13 cellular contexts compared by ENCODE assay signal in genomic region chr13:110187501-110188161, GRCh38.
A peak's percentile ranks its signal among the peaks of the same experiment; 100 is the strongest.
DNase-seq lines count a peak whose midpoint lies in the region; ATAC-seq and TF ChIP-seq lines count a peak whose summit lies in the region.
"Had no signal": no experiment of that assay in that cellular context is flagged by ENCODE, and none has a peak within 500 bp of the region (broad histone marks: within the 10 kb centered on the region; RNA-seq: fewer than 3 reads in every experiment).

No MANE protein-coding gene starts in this region.

- no peak overlapping the region for H2BK15ac ChIP-seq in IMR-90 (ENCODE audit: low read depth, low read length)

- CTCF ChIA-PET in IMR-90 (lab: Yijun Ruan, JAX): no interaction called here

- no peak overlapping the region for H4K5ac ChIP-seq in IMR-90 (ENCODE audit: low read depth, low read length)

- TF ChIP-seq POLR2A in IMR-90 (IDR thresholded peaks at IDR 0.05; ENCODE audit: low read depth, low read length): no peak

- H3K27me3 Mint-ChIP-seq in endothelial cell (ENCODE audit: unreplicated experiment): peaks cover 21% of the 10 kb centered on the region

- ATAC-seq in IMR-90 (ENCODE audit: low read depth) (peak; percentile 67), GM21515 (IDR thresholded peaks at IDR 0.05; ENCODE audit: unreplicated experiment) (no peak)
- ATAC-seq: lower lobe of right lung had no signal

- peaks cover 70% of the 10 kb centered on the region for H3K36me3 ChIP-seq in IMR-90 (ENCODE audit: control insufficient read depth, insufficient read depth, low read length)

- H3K4ac ChIP-seq in IMR-90 (ENCODE audit: low read depth, low read length): no peak overlapping the region

- H2BK5ac ChIP-seq in IMR-90 (ENCODE audit: low read depth, low read length, poor library complexity, severe bottlenecking): no peak overlapping the region

- no peaks in the 10 kb centered on the region for H3K9me3 ChIP-seq in IMR-90 (ENCODE audit: control insufficient read depth, insufficient read depth, low read length)
- H3K9me3 ChIP-seq: lower lobe of right lung had no signal

- DNase-seq in A172 (ENCODE audit: low spot score): peak; percentile 70
- DNase-seq in IMR-90: peak; percentile 78
- DNase-seq in endothelial cell (ENCODE audit: low spot score): no peak
- peak; percentile 29 to 56 for DNase-seq in lung microvascular endothelial cell (ENCODE audit: low read depth in 2 of 2)
- no peak for DNase-seq in SK-N-DZ (ENCODE audit: low spot score)
- DNase-seq in GM13976 (ENCODE audit: low spot score): no peak
- no peak for DNase-seq in cortex of kidney (lab: John Stamatoyannopoulos, UW)
- DNase-seq: activated T-cell treated with anti-CD3 and anti-CD28 coated beads, Interleukin-2, amount 50 U/mL, for 24 hours; effector memory CD4-positive, alpha-beta T cell; lower lobe of right lung; NCI-H82; trophoblast cell had no signal

- peaks cover 12% of the 10 kb centered on the region for H3K4me1 ChIP-seq in IMR-90 (ENCODE audit: control insufficient read depth, insufficient read depth, low read length)

- H4K91ac ChIP-seq in IMR-90 (ENCODE audit: insufficient read depth, low read depth, low read length): no peak overlapping the region

- no peak overlapping the region for H2AFZ ChIP-seq in IMR-90 (replicated peaks; ENCODE audit: low read length, poor library complexity)

- peaks cover 29% of the 10 kb centered on the region for H3K4me1 Mint-ChIP-seq in endothelial cell (ENCODE audit: unreplicated experiment)

- H3K27ac ChIP-seq in IMR-90 (ENCODE audit: insufficient read depth, low read length): no peak overlapping the region
- H3K27ac ChIP-seq: lower lobe of right lung had no signal

- H2BK120ac ChIP-seq in IMR-90 (ENCODE audit: low read depth, low read length): no peak overlapping the region

- WGBS in IMR-90 (ENCODE audit: extremely low coverage in 2 of 2, insufficient read length in 1 of 2), 2 experiments: 60% methylated on average over 1 of the region's 5 CpGs; no CpG with 5 or more reads in 1 of the 2 experiments

- H2AK5ac ChIP-seq in IMR-90 (ENCODE audit: low read depth, low read length): no peak overlapping the region

- H3K56ac ChIP-seq in IMR-90 (ENCODE audit: extremely low read depth, insufficient read depth, low read length): no peak overlapping the region

- no peak for TF ChIP-seq CTCF in IMR-90 (conservative IDR thresholded peaks at IDR 0.05; ENCODE audit: low read depth, low read length)
- TF ChIP-seq CTCF in endothelial cell (IDR thresholded peaks at IDR 0.05; ENCODE audit: unreplicated experiment): no peak
- no peak for TF ChIP-seq CTCF in GM13976 (IDR thresholded peaks at IDR 0.05; ENCODE audit: borderline replicate concordance, control extremely low read depth, extremely low read depth, insufficient read depth, missing control alignments)

- in situ Hi-C loops in IMR-90 (cut with MboI; ENCODE audit: low sequenced_read_pairs): no loop called here
- in situ Hi-C loops in GM13976 (cut with MboI; ENCODE audit: low sequenced_read_pairs, unreplicated experiment): no loop called here

- H3K36me3 Mint-ChIP-seq in endothelial cell (ENCODE audit: low read depth, unreplicated experiment): peaks cover 74% of the 10 kb centered on the region

- POLR2A ChIA-PET in IMR-90 (lab: Charles Lee; ENCODE audit: unreplicated experiment): no interaction called here

- no peak overlapping the region for H2AK9ac ChIP-seq in IMR-90 (replicated peaks; ENCODE audit: low read depth, low read length, poor library complexity)

- H3K4me2 ChIP-seq in IMR-90 (ENCODE audit: low read depth, low read length): no peak overlapping the region

- no peak overlapping the region for H3K4me3 ChIP-seq in IMR-90 (ENCODE audit: insufficient read depth, low read depth, low read length)
- H3K4me3 ChIP-seq: lower lobe of right lung had no signal

- peaks cover 36% of the 10 kb centered on the region for H3K9me1 ChIP-seq in IMR-90 (ENCODE audit: insufficient read depth, low read length)

- no peaks in the 10 kb centered on the region for H3K27me3 ChIP-seq in IMR-90 (ENCODE audit: control insufficient read depth, insufficient read depth, low read length)

- H3K9me3 Mint-ChIP-seq in endothelial cell (ENCODE audit: unreplicated experiment): no peaks in the 10 kb centered on the region
- H3K9me3 Mint-ChIP-seq: activated T-cell treated with anti-CD3 and anti-CD28 coated beads, Interleukin-2, amount 50 U/mL, for 24 hours had no signal

- intact Hi-C loops in IMR-90 (cut with micrococcal nuclease): no loop called here

- dilution Hi-C loops in IMR-90 (cut with HindIII; ENCODE audit: low sequenced_read_pairs, unreplicated experiment): no loop called here

- no TSS peak for BruUV-seq in IMR-90 (replicated peaks; lab: Mats Ljungman, UMichigan)

- no peak overlapping the region for H3K23ac ChIP-seq in IMR-90 (ENCODE audit: low read depth, low read length)

- no peak overlapping the region for H3K9ac ChIP-seq in IMR-90 (ENCODE audit: low read depth, low read length)

- H3K27ac Mint-ChIP-seq in endothelial cell (ENCODE audit: unreplicated experiment): no peak overlapping the region
- H3K27ac Mint-ChIP-seq: activated T-cell treated with anti-CD3 and anti-CD28 coated beads, Interleukin-2, amount 50 U/mL, for 24 hours had no signal

- no peak overlapping the region for H2BK20ac ChIP-seq in IMR-90 (ENCODE audit: low read depth, low read length)

- H4K20me1 ChIP-seq in IMR-90 (ENCODE audit: insufficient read depth, low read length): 0 out of 2 replicates have a peak, but pooled peaks cover 3% of the 10 kb centered on the region

- no peak for TF ChIP-seq RAD21 in IMR-90 (IDR thresholded peaks at IDR 0.05; ENCODE audit: low read length)

- peak overlapping the region; percentile 49 for H3K4me3 Mint-ChIP-seq in endothelial cell (ENCODE audit: unreplicated experiment)
- H3K4me3 Mint-ChIP-seq: activated T-cell treated with anti-CD3 and anti-CD28 coated beads, Interleukin-2, amount 50 U/mL, for 24 hours had no signal

- H3K18ac ChIP-seq in IMR-90 (ENCODE audit: low read depth, low read length): no peak overlapping the region

- H4K8ac ChIP-seq in IMR-90 (ENCODE audit: low read depth in 2 of 2, low read length in 2 of 2): 0 out of 4 replicates have a peak overlapping the region, but pooled peaks of 1 of the 2 experiments have one; percentile 5

- H3K14ac ChIP-seq in IMR-90 (replicated peaks; ENCODE audit: low read depth, low read length): no peak overlapping the region; the same call in 1 of the 2 replicates

- H3K79me1 ChIP-seq in IMR-90 (ENCODE audit: low read depth in 1 of 2, low read length in 2 of 2): peaks cover 12 to 58% of the 10 kb centered on the region in 2 experiments; a peak in 3 of 4 replicates

TF ChIP-seq in IMR-90, 13 proteins besides CTCF, POLR2A, EP300 and RAD21:
- TF ChIP-seq MAFK (IDR thresholded peaks at IDR 0.05; ENCODE audit: low read depth, low read length) (peak; percentile 92), USF2 (IDR thresholded peaks at IDR 0.05; ENCODE audit: low read depth, low read length) (no peak), FOS (IDR thresholded peaks at IDR 0.05; ENCODE audit: low read depth, low read length) (no peak)
TF ChIP-seq in IMR-90: peak in this region for 1.

Comparison
In these comparisons a context has a peak if more than half of its experiments do, and no peak if none do; other contexts are left out.
1. DNase-seq: peak in A172 (single experiment), IMR-90 (single experiment) and lung microvascular endothelial cell (2 of 2); none in endothelial cell (single experiment), SK-N-DZ (single experiment), GM13976 (single experiment) and cortex of kidney (single experiment).